Comparison of ENCODE assay signal across 1 cellular context in the genomic region with DNA sequence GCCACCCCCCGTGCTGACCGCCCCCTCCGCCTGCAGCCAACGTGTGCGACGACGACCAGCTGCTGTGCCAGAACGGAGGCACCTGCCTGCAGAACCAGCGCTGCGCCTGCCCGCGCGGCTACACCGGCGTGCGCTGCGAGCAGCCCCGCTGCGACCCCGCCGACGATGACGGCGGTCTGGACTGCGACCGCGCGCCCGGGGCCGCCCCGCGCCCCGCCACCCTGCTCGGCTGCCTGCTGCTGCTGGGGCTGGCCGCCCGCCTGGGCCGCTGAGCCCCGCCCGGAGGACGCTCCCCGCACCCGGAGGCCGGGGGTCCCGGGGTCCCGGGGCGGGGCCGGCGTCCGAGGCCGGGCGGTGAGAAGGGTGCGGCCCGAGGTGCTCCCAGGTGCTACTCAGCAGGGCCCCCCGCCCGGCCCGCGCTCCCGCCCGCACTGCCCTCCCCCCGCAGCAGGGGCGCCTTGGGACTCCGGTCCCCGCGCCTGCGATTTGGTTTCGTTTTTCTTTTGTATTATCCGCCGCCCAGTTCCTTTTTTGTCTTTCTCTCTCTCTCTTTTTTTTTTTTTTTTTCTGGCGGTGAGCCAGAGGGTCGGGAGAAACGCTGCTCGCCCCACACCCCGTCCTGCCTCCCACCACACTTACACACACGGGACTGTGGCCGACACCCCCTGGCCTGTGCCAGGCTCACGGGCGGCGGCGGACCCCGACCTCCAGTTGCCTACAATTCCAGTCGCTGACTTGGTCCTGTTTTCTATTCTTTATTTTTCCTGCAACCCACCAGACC.
TF ChIP-seq lines count a peak whose summit lies in the region.

No MANE protein-coding gene starts in this region.

TF ChIP-seq in IMR-90, 13 proteins besides CTCF, POLR2A, EP300 and RAD21 (continued from another document):
- TF ChIP-seq, protein P1, sequence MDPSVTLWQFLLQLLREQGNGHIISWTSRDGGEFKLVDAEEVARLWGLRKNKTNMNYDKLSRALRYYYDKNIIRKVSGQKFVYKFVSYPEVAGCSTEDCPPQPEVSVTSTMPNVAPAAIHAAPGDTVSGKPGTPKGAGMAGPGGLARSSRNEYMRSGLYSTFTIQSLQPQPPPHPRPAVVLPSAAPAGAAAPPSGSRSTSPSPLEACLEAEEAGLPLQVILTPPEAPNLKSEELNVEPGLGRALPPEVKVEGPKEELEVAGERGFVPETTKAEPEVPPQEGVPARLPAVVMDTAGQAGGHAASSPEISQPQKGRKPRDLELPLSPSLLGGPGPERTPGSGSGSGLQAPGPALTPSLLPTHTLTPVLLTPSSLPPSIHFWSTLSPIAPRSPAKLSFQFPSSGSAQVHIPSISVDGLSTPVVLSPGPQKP (IDR thresholded peaks at IDR 0.05; ENCODE audit: borderline replicate concordance, low read depth, low read length): no peak
